ENCODE assay signal across 8 cellular contexts in genomic region chr10:89302628-89303027, GRCh38. TPM values are rescaled to one million over a fixed set of nuclear protein-coding genes. Genes with fewer than 3 reads are reported as not detected.
DNase-seq lines count a peak whose midpoint lies in the region; ATAC-seq and TF ChIP-seq lines count a peak whose summit lies in the region.

No MANE protein-coding gene starts in this region.

- H3K4me3 ChIP-seq in A673 (ENCODE audit: low read depth, low read length, poor library complexity, severe bottlenecking) (no peak overlapping the region), breast epithelium (peak overlapping the region; percentile 47 to 71 (median 52))

- H3K27ac ChIP-seq in A673 (ENCODE audit: low read depth, low read length, poor library complexity, severe bottlenecking) (peak overlapping the region; percentile 83), breast epithelium (peak overlapping the region; percentile 88 to 93)

- H3K36me3 ChIP-seq in A673 (ENCODE audit: insufficient read depth, low read length, poor library complexity, severe bottlenecking) = no peaks in the 10 kb centered on the region
- no peaks in the 10 kb centered on the region for H3K36me3 ChIP-seq in breast epithelium

- ATAC-seq in HG02973 (IDR thresholded peaks at IDR 0.05; ENCODE audit: unreplicated experiment) (no peak), HG02840 (IDR thresholded peaks at IDR 0.05; ENCODE audit: low FRiP score, unreplicated experiment) (no peak), GM18873 (IDR thresholded peaks at IDR 0.05; ENCODE audit: low FRiP score, unreplicated experiment) (no peak)

- CTCF ChIA-PET in A673 (lab: Charles Lee) = interaction anchor here (1.0 kb wide), 1 partner anchor 67 kb away, joined by 4 read pairs; no protein-coding TSS in a partner anchor

- H3K9me3 ChIP-seq in A673 (ENCODE audit: low read depth, low read length, poor library complexity, severe bottlenecking) (no peaks in the 10 kb centered on the region), breast epithelium (no peaks in the 10 kb centered on the region)

- intact Hi-C loops in A673 (cut with micrococcal nuclease; ENCODE audit: unreplicated experiment) (no loop called here), breast epithelium (cut with DNase I; ENCODE audit: low total_unique reads) (loop anchor here (5.0 kb wide), 1 partner anchor 470 kb away; no protein-coding TSS in a partner anchor)

- peaks cover 7% of the 10 kb centered on the region for H3K4me1 ChIP-seq in A673 (ENCODE audit: insufficient read depth, low read length, poor library complexity, severe bottlenecking)
- H3K4me1 ChIP-seq in breast epithelium = no peaks in the 10 kb centered on the region

- H3K27me3 ChIP-seq in A673 (replicated peaks; ENCODE audit: insufficient read depth, low read depth, low read length, poor library complexity) (no peaks in the 10 kb centered on the region), breast epithelium (no peaks in the 10 kb centered on the region)

- DNase-seq in A673 (ENCODE audit: low spot score) (no peak), HT1080 (ENCODE audit: low read depth) (peak; percentile 60), breast epithelium (ENCODE audit: low spot score in 2 of 2) (no peak), midbrain (lab: John Stamatoyannopoulos, UW) (peak; percentile 61), islet precursor cell (no peak)

- POLR2A ChIA-PET in A673 (lab: Charles Lee; ENCODE audit: low non-redundant PET) = no interaction called here

- TF ChIP-seq POLR2A in breast epithelium (IDR thresholded peaks at IDR 0.05) = no peak

- TF ChIP-seq CTCF in A673 (conservative IDR thresholded peaks at IDR 0.05; ENCODE audit: low read depth, low read length) = no peak
- TF ChIP-seq CTCF in breast epithelium (IDR thresholded peaks at IDR 0.05) = no peak

- BruUV-seq in A673 (replicated peaks; lab: Mats Ljungman, UMichigan) = no TSS peak

RNA-seq across cellular contexts. Expression of gene IFIT2, which starts 0.8 kb away (rescaled TPM):
- total RNA-seq in A673 (2021) (1.7 and 1.9 TPM in 2 replicates), breast epithelium (1 to 10 TPM; 2.6 to 6.6 (median 3.5) TPM)
- total RNA-seq in HT1080 (2014; rRNA removed; shearing (Covaris generic)) = 0.53 and 0.92 TPM in 2 replicates
- polyA plus RNA-seq in HT1080 (2015; cell fraction: cytosol; rRNA removed) = 0.67 and 1.0 TPM in 2 replicates
- polyA plus RNA-seq in HT1080 (2015; cell fraction: nucleus; rRNA removed) = 1.8 and 3.0 TPM in 2 replicates

RNA-seq across cellular contexts. Expression of gene IFIT3, which starts 25.2 kb away (rescaled TPM):
- total RNA-seq in A673 (2021) (5.6 and 6.7 TPM in 2 replicates), breast epithelium (10 to 100 TPM in 1 of 3 donors, 1 to 10 TPM in 2; 8.2 to 10.4 (median 9.5) TPM)
- total RNA-seq in HT1080 (2014; rRNA removed; shearing (Covaris generic)) = 5.4 and 5.9 TPM in 2 replicates
- polyA plus RNA-seq in HT1080 (2015; cell fraction: cytosol; rRNA removed) = 3.9 and 4.4 TPM in 2 replicates
- polyA plus RNA-seq in HT1080 (2015; cell fraction: nucleus; rRNA removed) = 6.9 and 7.3 TPM in 2 replicates

RNA-seq across cellular contexts. Expression of gene LIPA, which starts 51.1 kb away (rescaled TPM):
- total RNA-seq in A673 (2021) (38.0 and 40.3 TPM in 2 replicates), breast epithelium (10 to 100 TPM; 44.9 to 90.7 (median 67.2) TPM)
- 17.4 and 18.7 TPM in 2 replicates for total RNA-seq in HT1080 (2014; rRNA removed; shearing (Covaris generic))
- polyA plus RNA-seq in HT1080 (2015; cell fraction: cytosol; rRNA removed) = 29.7 and 33.8 TPM in 2 replicates
- polyA plus RNA-seq in HT1080 (2015; cell fraction: nucleus; rRNA removed) = 50.9 and 57.1 TPM in 2 replicates

Comparison
In these comparisons a context has a peak if more than half of its experiments do, and no peak if none do; other contexts are left out.
1. DNase-seq: peak in HT1080 (single experiment) and midbrain (single experiment); none in A673 (single experiment), breast epithelium (0 of 2) and islet precursor cell (single experiment).